In the genomic region with DNA sequence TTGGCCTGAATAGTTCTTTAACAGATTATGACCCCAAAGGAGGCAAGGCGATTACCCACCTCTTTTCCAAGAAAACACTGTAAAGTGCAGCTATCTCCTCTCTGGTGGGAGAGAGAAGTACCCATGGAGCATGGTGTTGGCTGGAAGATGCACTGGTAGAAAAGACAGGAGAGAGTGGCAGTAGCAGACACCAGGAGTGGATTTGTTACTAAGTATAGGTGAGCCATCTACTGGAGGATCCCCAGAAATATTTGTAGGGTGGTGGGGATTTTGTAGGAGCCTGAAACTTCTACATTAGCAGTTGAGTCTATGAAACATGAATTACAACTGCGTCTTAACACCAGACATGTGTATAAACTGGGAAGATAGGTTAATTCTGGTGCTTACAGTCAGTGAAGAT, we compare ENCODE assay signal across 10 cellular contexts.
DNase-seq lines count a peak whose midpoint lies in the region; TF ChIP-seq lines count a peak whose summit lies in the region.
"Had no signal": no experiment of that assay in that cellular context is flagged by ENCODE, and none has a peak within 500 bp of the region (broad histone marks: within the 10 kb centered on the region; RNA-seq: fewer than 3 reads in every experiment).

No MANE protein-coding gene starts in this region.

- H3K9me3 ChIP-seq in mesenchymal stem cell (ENCODE audit: control insufficient read depth, low read length) = no peaks in the 10 kb centered on the region
- no peaks in the 10 kb centered on the region for H3K9me3 ChIP-seq in thyroid gland

- H3K23ac ChIP-seq in mesenchymal stem cell (ENCODE audit: low read length in 2 of 2) = no peak overlapping the region

- H3K9ac ChIP-seq in KMS-11 (no peak overlapping the region), mesenchymal stem cell (ENCODE audit: low read length) (no peak overlapping the region)

- no peak overlapping the region for H2BK120ac ChIP-seq in mesenchymal stem cell (ENCODE audit: low read depth, low read length)

- no peak overlapping the region for H3K18ac ChIP-seq in mesenchymal stem cell (ENCODE audit: low read depth in 1 of 2, low read length in 2 of 2)

- H4K8ac ChIP-seq in mesenchymal stem cell (ENCODE audit: low read length) = no peak overlapping the region

- WGBS in mesenchymal stem cell = 100% methylated on average over 1 of the region's 2 CpGs
- 87 to 96% methylated on average over 2 of the region's 2 CpGs for WGBS in thyroid gland, 2 donors

- BruUV-seq in Calu3 (replicated peaks; lab: Mats Ljungman, UMichigan) = no TSS peak

- no peak overlapping the region for H2BK12ac ChIP-seq in mesenchymal stem cell (ENCODE audit: low read length in 2 of 2)

- no peaks in the 10 kb centered on the region for H3K27me3 Mint-ChIP-seq in Calu3 (ENCODE audit: unreplicated experiment)

- no peak overlapping the region for H2BK15ac ChIP-seq in mesenchymal stem cell (ENCODE audit: low read depth, poor library complexity, severe bottlenecking)

- peaks cover 11% of the 10 kb centered on the region for H3K4me1 ChIP-seq in KMS-11 (ENCODE audit: low read depth, poor library complexity, severe bottlenecking)
- peaks cover 3% of the 10 kb centered on the region for H3K4me1 ChIP-seq in mesenchymal stem cell (ENCODE audit: control insufficient read depth, insufficient read depth, low read depth, low read length)
- no peaks in the 10 kb centered on the region for H3K4me1 ChIP-seq in thyroid gland

- no peak overlapping the region for H3K4me3 Mint-ChIP-seq in Calu3 (ENCODE audit: low read depth, unreplicated experiment)

- H3K79me1 ChIP-seq in mesenchymal stem cell (replicated peaks; ENCODE audit: low read length, poor library complexity, severe bottlenecking) = no peaks in the 10 kb centered on the region

- H2AFZ ChIP-seq in KMS-11 (ENCODE audit: low read depth) = no peak overlapping the region
- H2AFZ ChIP-seq in mesenchymal stem cell (ENCODE audit: low read depth, low read length) = no peak overlapping the region

- H3K4me1 Mint-ChIP-seq in Calu3 (ENCODE audit: low read depth, unreplicated experiment) = peaks cover 17% of the 10 kb centered on the region

- DNase-seq in DMS79 treated with DMSO at 0.1 percent for 48 hours (lab: John Stamatoyannopoulos, UW) (peak; percentile 55), DMS79 (lab: John Stamatoyannopoulos, UW) (no peak), amniotic epithelial cell (ENCODE audit: low read depth) (peak; percentile 60), mesenchymal stem cell (peak; percentile 51), COR-L47 (lab: John Stamatoyannopoulos, UW) (no peak), thyroid gland (no peak), Calu3 (no peak)
- DNase-seq: activated naive CD4-positive, alpha-beta T cell; NCI-H446 treated with DMSO at 0.1 percent for 48 hours had no signal

- no peak overlapping the region for H4K91ac ChIP-seq in mesenchymal stem cell (ENCODE audit: low read length)

- H3K36me3 Mint-ChIP-seq in Calu3 (ENCODE audit: insufficient read depth, unreplicated experiment) = no peaks in the 10 kb centered on the region

- intact Hi-C loops in thyroid gland (cut with DNase I) (no loop called here), Calu3 (cut with micrococcal nuclease; ENCODE audit: unreplicated experiment) (loop anchor here (2.0 to 10.0 kb wide), 3 partner anchors 315 to 347 kb away; no protein-coding TSS in a partner anchor)

- no peak overlapping the region for H3K27ac Mint-ChIP-seq in Calu3 (ENCODE audit: unreplicated experiment)

- H3K79me2 ChIP-seq in KMS-11 (ENCODE audit: insufficient read depth, low read depth) = no peaks in the 10 kb centered on the region

- H3K9me3 Mint-ChIP-seq in Calu3 (ENCODE audit: low read depth, unreplicated experiment) = no peaks in the 10 kb centered on the region

- H3K27ac ChIP-seq in KMS-11 = no peak overlapping the region
- no peak overlapping the region for H3K27ac ChIP-seq in mesenchymal stem cell (ENCODE audit: low read length, poor library complexity, severe bottlenecking)
- H3K27ac ChIP-seq in thyroid gland = no peak overlapping the region

- CTCF ChIA-PET in Calu3 (lab: Charles Lee) = no interaction called here

- no peak overlapping the region for H3K14ac ChIP-seq in mesenchymal stem cell (ENCODE audit: low read length in 2 of 2)

- no peak overlapping the region for H3K4ac ChIP-seq in mesenchymal stem cell (ENCODE audit: low read depth in 1 of 2, low read length in 2 of 2)

- H3K27me3 ChIP-seq in KMS-11 (ENCODE audit: insufficient read depth, low read depth) (no peaks in the 10 kb centered on the region), mesenchymal stem cell (ENCODE audit: control insufficient read depth in 1 of 2, insufficient read depth in 1 of 2, low read length in 2 of 2) (no peaks in the 10 kb centered on the region), thyroid gland (no peaks in the 10 kb centered on the region)

- peak overlapping the region; percentile 64 for H2AK5ac ChIP-seq in mesenchymal stem cell (ENCODE audit: low read length, severe bottlenecking)

- peak; percentile 44 for TF ChIP-seq CTCF in KMS-11 (conservative IDR thresholded peaks at IDR 0.05; ENCODE audit: low read depth, low read length)
- TF ChIP-seq CTCF in thyroid gland (IDR thresholded peaks at IDR 0.05) = no peak
- TF ChIP-seq CTCF in Calu3 (IDR thresholded peaks at IDR 0.05; ENCODE audit: unreplicated experiment) = no peak

- H4K20me1 ChIP-seq in KMS-11 (ENCODE audit: insufficient read depth) = no peaks in the 10 kb centered on the region

- H3K4me2 ChIP-seq in KMS-11 = no peak overlapping the region
- H3K4me2 ChIP-seq in mesenchymal stem cell (ENCODE audit: low read length, poor library complexity, severe bottlenecking) = no peak overlapping the region

- no peak for TF ChIP-seq POLR2A in thyroid gland (IDR thresholded peaks at IDR 0.05)

- H3K36me3 ChIP-seq in KMS-11 (ENCODE audit: insufficient read depth) (no peaks in the 10 kb centered on the region), mesenchymal stem cell (ENCODE audit: control insufficient read depth in 1 of 2, insufficient read depth in 2 of 2, low read depth in 1 of 2, low read length in 2 of 2) (no peaks in the 10 kb centered on the region), thyroid gland (no peaks in the 10 kb centered on the region)

- H3K4me3 ChIP-seq in KMS-11 (IDR thresholded peaks at IDR 0.05; ENCODE audit: insufficient read depth, low read depth, low read length) = no peak overlapping the region
- no peak overlapping the region for H3K4me3 ChIP-seq in mesenchymal stem cell (ENCODE audit: insufficient read depth in 1 of 2, low read depth in 1 of 2, low read length in 2 of 2)
- no peak overlapping the region for H3K4me3 ChIP-seq in thyroid gland (replicated peaks in 1 of 3)

- no peak overlapping the region for H2BK5ac ChIP-seq in mesenchymal stem cell (ENCODE audit: low read depth, low read length, poor library complexity, severe bottlenecking)

Comparison
In these comparisons a context has a peak if more than half of its experiments do, and no peak if none do; other contexts are left out.
1. DNase-seq: peak in DMS79 treated with DMSO at 0.1 percent for 48 hours (single experiment), amniotic epithelial cell (single experiment) and mesenchymal stem cell (single experiment); none in DMS79 (single experiment), COR-L47 (single experiment), thyroid gland (0 of 2) and Calu3 (single experiment).